ENCODE assay signal across 8 cellular contexts in genomic region chr16:68284847-68285246, GRCh38. TPM values are rescaled to one million over a fixed set of nuclear protein-coding genes. Genes with fewer than 3 reads are reported as not detected.
DNase-seq lines count a peak whose midpoint lies in the region; ATAC-seq and TF ChIP-seq lines count a peak whose summit lies in the region.

No MANE protein-coding gene starts in this region.

- peaks cover 74% of the 10 kb centered on the region for H3K4me1 Mint-ChIP-seq in activated naive CD8-positive, alpha-beta T cell treated with anti-CD3 and anti-CD28 coated beads, Interleukin-2, amount 10 ng/mL, durations not matched to agents 7 days and 5 days

- no peaks in the 10 kb centered on the region for H3K9me3 Mint-ChIP-seq in activated naive CD8-positive, alpha-beta T cell treated with anti-CD3 and anti-CD28 coated beads, Interleukin-2, amount 10 ng/mL, durations not matched to agents 7 days and 5 days

- BruUV-seq in A673 (replicated peaks; lab: Mats Ljungman, UMichigan) = no TSS peak

- H3K4me3 ChIP-seq in right cardiac atrium (ENCODE audit: low read length) = no peak overlapping the region
- no peak overlapping the region for H3K4me3 ChIP-seq in upper lobe of right lung
- no peak overlapping the region for H3K4me3 ChIP-seq in A673 (ENCODE audit: low read depth, low read length, poor library complexity, severe bottlenecking)

- DNase-seq in right cardiac atrium (peak in 1 of 3 donors; percentile 60), Right ventricle myocardium superior (no peak), upper lobe of right lung (no peak), NCI-H526 treated with DMSO at 0.1 percent for 48 hours (lab: John Stamatoyannopoulos, UW) (no peak), A673 (ENCODE audit: low spot score) (no peak), HK-2 (ENCODE audit: unreplicated experiment) (no peak)
- no peak for DNase-seq in activated naive CD8-positive, alpha-beta T cell treated with anti-CD3 and anti-CD28 coated beads, Interleukin-2, amount 10 ng/mL, durations not matched to agents 7 days and 5 days

- H3K27ac ChIP-seq in right cardiac atrium (ENCODE audit: low read length) (peak overlapping the region; percentile 84), upper lobe of right lung (peak overlapping the region; percentile 51), A673 (ENCODE audit: low read depth, low read length, poor library complexity, severe bottlenecking) (no peak overlapping the region)

- H3K27me3 ChIP-seq in right cardiac atrium (ENCODE audit: control insufficient read depth, insufficient read depth) (no peaks in the 10 kb centered on the region), upper lobe of right lung (no peaks in the 10 kb centered on the region), A673 (replicated peaks; ENCODE audit: insufficient read depth, low read depth, low read length, poor library complexity) (no peaks in the 10 kb centered on the region)

- no peak for ATAC-seq in right cardiac atrium
- no peak for ATAC-seq in Right ventricle myocardium superior (ENCODE audit: poor library complexity)
- ATAC-seq in HG03354 (IDR thresholded peaks at IDR 0.05; ENCODE audit: poor library complexity, severe bottlenecking, unreplicated experiment) = peak; percentile 59
- ATAC-seq in activated naive CD8-positive, alpha-beta T cell treated with anti-CD3 and anti-CD28 coated beads, Interleukin-2, amount 10 ng/mL, durations not matched to agents 7 days and 5 days (ENCODE audit: low read depth) = no peak
- peak; percentile 48 for ATAC-seq in upper lobe of right lung

- H3K36me3 ChIP-seq in upper lobe of right lung (peaks cover 22% of the 10 kb centered on the region), A673 (ENCODE audit: insufficient read depth, low read length, poor library complexity, severe bottlenecking) (peaks cover 12% of the 10 kb centered on the region)

- H3K4me3 Mint-ChIP-seq in activated naive CD8-positive, alpha-beta T cell treated with anti-CD3 and anti-CD28 coated beads, Interleukin-2, amount 10 ng/mL, durations not matched to agents 7 days and 5 days = peak overlapping the region; percentile 83

- TF ChIP-seq CTCF in upper lobe of right lung (IDR thresholded peaks at IDR 0.05) (no peak), A673 (conservative IDR thresholded peaks at IDR 0.05; ENCODE audit: low read depth, low read length) (no peak)

- peak overlapping the region; percentile 90 for H3K27ac Mint-ChIP-seq in activated naive CD8-positive, alpha-beta T cell treated with anti-CD3 and anti-CD28 coated beads, Interleukin-2, amount 10 ng/mL, durations not matched to agents 7 days and 5 days

- H3K4me1 ChIP-seq in right cardiac atrium (ENCODE audit: control insufficient read depth, insufficient read depth, low read length) (peaks cover 36% of the 10 kb centered on the region), upper lobe of right lung (peaks cover 70% of the 10 kb centered on the region), A673 (ENCODE audit: insufficient read depth, low read length, poor library complexity, severe bottlenecking) (peaks cover 8% of the 10 kb centered on the region)

- H3K36me3 Mint-ChIP-seq in activated naive CD8-positive, alpha-beta T cell treated with anti-CD3 and anti-CD28 coated beads, Interleukin-2, amount 10 ng/mL, durations not matched to agents 7 days and 5 days = peaks cover 38% of the 10 kb centered on the region

- CTCF ChIA-PET in A673 (lab: Charles Lee) = no interaction called here

- WGBS in right cardiac atrium = 49% methylated on average over 5 of the region's 5 CpGs

- POLR2A ChIA-PET in activated naive CD8-positive, alpha-beta T cell treated with anti-CD3 and anti-CD28 coated beads, Interleukin-2, amount 10 ng/mL, durations not matched to agents 7 days and 5 days (lab: Charles Lee) = interaction anchor here (0.7 to 10.4 kb wide), 8 partner anchors 10 to 55 kb away, joined by 3 to 297 read pairs (median 6); partner anchors contain the start of genes PLA2G15, PRMT7, SLC7A6 and SLC7A6OS
- POLR2A ChIA-PET in A673 (lab: Charles Lee; ENCODE audit: low non-redundant PET) = no interaction called here

- H3K27me3 Mint-ChIP-seq in activated naive CD8-positive, alpha-beta T cell treated with anti-CD3 and anti-CD28 coated beads, Interleukin-2, amount 10 ng/mL, durations not matched to agents 7 days and 5 days = no peaks in the 10 kb centered on the region

- intact Hi-C loops in right cardiac atrium (cut with DNase I) (no loop called here), Right ventricle myocardium superior (cut with DNase I) (no loop called here), upper lobe of right lung (cut with DNase I) (no loop called here), A673 (cut with micrococcal nuclease; ENCODE audit: unreplicated experiment) (no loop called here)

- H3K9me3 ChIP-seq in right cardiac atrium (ENCODE audit: control insufficient read depth, low read length) (no peaks in the 10 kb centered on the region), upper lobe of right lung (no peaks in the 10 kb centered on the region), A673 (ENCODE audit: low read depth, low read length, poor library complexity, severe bottlenecking) (no peaks in the 10 kb centered on the region)

RNA-seq across cellular contexts. Expression of gene SLC7A6, which starts 20.5 kb away (rescaled TPM):
- total RNA-seq in right cardiac atrium = 10 to 100 TPM; 39.0 to 60.7 (median 51.3) TPM
- 25.0 TPM for polyA plus RNA-seq in right cardiac atrium
- 38.7 TPM for total RNA-seq in Right ventricle myocardium superior
- total RNA-seq in activated naive CD8-positive, alpha-beta T cell treated with anti-CD3 and anti-CD28 coated beads, Interleukin-2, amount 10 ng/mL, durations not matched to agents 7 days and 5 days = 100 to 1,000 TPM; 110 to 113 TPM
- total RNA-seq in upper lobe of right lung = 61.9 TPM
- 43.6 and 58.7 TPM in 2 replicates for total RNA-seq in A673 (2021)

RNA-seq across cellular contexts. Expression of gene SLC7A6OS, which starts 25.9 kb away (rescaled TPM):
- total RNA-seq in right cardiac atrium (10 to 100 TPM; 10.9 to 13.4 (median 11.9) TPM), Right ventricle myocardium superior (11.2 TPM), upper lobe of right lung (18.8 TPM), A673 (2021) (24.5 and 25.3 TPM in 2 replicates)
- polyA plus RNA-seq in right cardiac atrium = 7.9 TPM
- total RNA-seq in activated naive CD8-positive, alpha-beta T cell treated with anti-CD3 and anti-CD28 coated beads, Interleukin-2, amount 10 ng/mL, durations not matched to agents 7 days and 5 days = 10 to 100 TPM; 38.2 to 44.4 TPM

RNA-seq across cellular contexts. Expression of gene PRMT7, which starts 26.0 kb away (rescaled TPM):
- total RNA-seq in right cardiac atrium (10 to 100 TPM; 20.8 to 34.7 (median 32.2) TPM), Right ventricle myocardium superior (28.1 TPM), upper lobe of right lung (30.0 TPM), A673 (2021) (60.2 and 66.2 TPM in 2 replicates)
- polyA plus RNA-seq in right cardiac atrium = 34.5 TPM
- 10 to 100 TPM; 85.7 to 87.3 TPM for total RNA-seq in activated naive CD8-positive, alpha-beta T cell treated with anti-CD3 and anti-CD28 coated beads, Interleukin-2, amount 10 ng/mL, durations not matched to agents 7 days and 5 days

RNA-seq across cellular contexts. Expression of gene PLA2G15, which starts 39.7 kb away (rescaled TPM):
- total RNA-seq in right cardiac atrium = 10 to 100 TPM; 20.2 to 30.8 (median 28.7) TPM
- 18.2 TPM for polyA plus RNA-seq in right cardiac atrium
- 38.1 TPM for total RNA-seq in Right ventricle myocardium superior
- 10 to 100 TPM; 10.8 to 12.5 TPM for total RNA-seq in activated naive CD8-positive, alpha-beta T cell treated with anti-CD3 and anti-CD28 coated beads, Interleukin-2, amount 10 ng/mL, durations not matched to agents 7 days and 5 days
- total RNA-seq in upper lobe of right lung = 30.4 TPM
- 6.8 and 8.1 TPM in 2 replicates for total RNA-seq in A673 (2021)

RNA-seq across cellular contexts. Expression of gene ESRP2, which starts 48.9 kb away (rescaled TPM):
- under 1 TPM; 0.14 to 0.59 (median 0.36) TPM for total RNA-seq in right cardiac atrium
- polyA plus RNA-seq in right cardiac atrium = 0.16 TPM
- total RNA-seq in Right ventricle myocardium superior = 0.73 TPM
- total RNA-seq in activated naive CD8-positive, alpha-beta T cell treated with anti-CD3 and anti-CD28 coated beads, Interleukin-2, amount 10 ng/mL, durations not matched to agents 7 days and 5 days = under 1 TPM in 1 of 2 experiments, not detected in 1; 0.86 TPM
- total RNA-seq in upper lobe of right lung = 61.0 TPM
- total RNA-seq in A673 (2021) = 0.19 and 0.35 TPM in 2 replicates

Comparison
In these comparisons a context has a peak if more than half of its experiments do, and no peak if none do; other contexts are left out.
1. ATAC-seq: peak in HG03354 (single experiment) and upper lobe of right lung (single experiment); none in right cardiac atrium (0 of 2), Right ventricle myocardium superior (single experiment) and activated naive CD8-positive, alpha-beta T cell treated with anti-CD3 and anti-CD28 coated beads, Interleukin-2, amount 10 ng/mL, durations not matched to agents 7 days and 5 days (single experiment).